In the genomic region with DNA sequence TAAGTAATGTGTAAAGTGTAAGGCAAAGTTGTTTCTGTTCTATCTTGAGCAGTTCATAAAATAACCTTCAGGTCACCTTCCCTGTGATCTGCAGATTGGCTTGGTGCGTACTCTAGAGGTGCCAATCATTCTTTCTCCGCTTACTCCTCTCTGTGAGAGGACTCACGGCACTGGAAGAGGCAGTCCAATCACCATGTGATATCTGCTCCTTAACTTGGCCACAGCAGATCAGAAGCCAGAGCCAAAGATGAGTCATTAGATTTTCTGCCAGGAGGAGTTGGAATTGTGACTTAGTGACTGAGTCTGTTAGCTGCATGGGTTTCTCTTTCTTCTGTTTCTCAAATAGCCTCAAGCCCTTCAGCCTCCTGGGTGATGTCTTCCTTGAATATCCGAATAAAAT, we compare ENCODE assay signal across 12 cellular contexts.
A peak's percentile ranks its signal among the peaks of the same experiment; 100 is the strongest.
DNase-seq lines count a peak whose midpoint lies in the region; ATAC-seq, FAIRE-seq and TF ChIP-seq lines count a peak whose summit lies in the region.
"Had no signal": no experiment of that assay in that cellular context is flagged by ENCODE, and none has a peak within 500 bp of the region (broad histone marks: within the 10 kb centered on the region; RNA-seq: fewer than 3 reads in every experiment).

No MANE protein-coding gene starts in this region.

- TF ChIP-seq CTCF in AG04450 (IDR thresholded peaks at IDR 0.05; ENCODE audit: low read depth, low read length): no peak
- no peak for TF ChIP-seq CTCF in Loucy (conservative IDR thresholded peaks at IDR 0.05; ENCODE audit: low read length)
- TF ChIP-seq CTCF in choroid plexus epithelial cell (conservative IDR thresholded peaks at IDR 0.05; ENCODE audit: low read depth, low read length): no peak

- H3K27me3 Mint-ChIP-seq in naive thymus-derived CD8-positive, alpha-beta T cell: peaks cover 0 to 3% (median 0%) of the 10 kb centered on the region in 5 donors

- H3K36me3 Mint-ChIP-seq in naive thymus-derived CD8-positive, alpha-beta T cell: no peaks in the 10 kb centered on the region
- H3K36me3 Mint-ChIP-seq: CD4-positive, CD25-positive, alpha-beta regulatory T cell had no signal

- H4K8ac ChIP-seq in mesenchymal stem cell (ENCODE audit: low read length): no peak overlapping the region

- no peak overlapping the region for H3K4me3 ChIP-seq in AG04450 (ENCODE audit: low read depth, low read length)
- H3K4me3 ChIP-seq in Loucy (ENCODE audit: low read length, poor library complexity, severe bottlenecking): no peak overlapping the region
- H3K4me3 ChIP-seq in choroid plexus epithelial cell (ENCODE audit: low read depth, low read length): no peak overlapping the region
- peak overlapping the region in 1 of 2 experiments; percentile 42 for H3K4me3 ChIP-seq in mesenchymal stem cell (ENCODE audit: insufficient read depth in 1 of 2, low read depth in 1 of 2, low read length in 2 of 2)

- no peak overlapping the region for H2AK5ac ChIP-seq in mesenchymal stem cell (ENCODE audit: low read length, severe bottlenecking)

- H4K91ac ChIP-seq in mesenchymal stem cell (ENCODE audit: low read length): no peak overlapping the region

- POLR2A ChIA-PET in AG04450 (lab: Yijun Ruan, JAX): no interaction called here
- POLR2A ChIA-PET in naive thymus-derived CD8-positive, alpha-beta T cell (lab: Charles Lee): no interaction called here

- H3K9me3 ChIP-seq in AG04450 (ENCODE audit: control insufficient read depth, insufficient read depth, low read length) (no peaks in the 10 kb centered on the region), Loucy (ENCODE audit: insufficient read depth, low read depth, low read length) (no peaks in the 10 kb centered on the region), mesenchymal stem cell (ENCODE audit: control insufficient read depth, low read length) (no peaks in the 10 kb centered on the region)

- H3K4me1 Mint-ChIP-seq in naive thymus-derived CD8-positive, alpha-beta T cell: peaks cover 4 to 11% (median 6%) of the 10 kb centered on the region in 4 donors

- H3K27ac Mint-ChIP-seq in naive thymus-derived CD8-positive, alpha-beta T cell: no peak overlapping the region
- H3K27ac Mint-ChIP-seq: CD4-positive, CD25-positive, alpha-beta regulatory T cell had no signal

- peaks cover 6% of the 10 kb centered on the region for H3K4me1 ChIP-seq in Loucy (ENCODE audit: insufficient read depth, low read length, poor library complexity, severe bottlenecking)
- peaks cover 7% of the 10 kb centered on the region for H3K4me1 ChIP-seq in mesenchymal stem cell (ENCODE audit: control insufficient read depth, insufficient read depth, low read depth, low read length)

- no peaks in the 10 kb centered on the region for H4K20me1 ChIP-seq in Loucy (ENCODE audit: insufficient read depth, low read length, poor library complexity, severe bottlenecking)

- no peaks in the 10 kb centered on the region for H3K9me3 Mint-ChIP-seq in naive thymus-derived CD8-positive, alpha-beta T cell

- H3K18ac ChIP-seq in mesenchymal stem cell (ENCODE audit: low read depth in 1 of 2, low read length in 2 of 2): no peak overlapping the region

- H3K27ac ChIP-seq in AG04450 (ENCODE audit: low read depth, low read length) (no peak overlapping the region), mesenchymal stem cell (ENCODE audit: low read length, poor library complexity, severe bottlenecking) (no peak overlapping the region)

- peak overlapping the region; percentile 76; the same call in 1 of the 2 replicates for H2AFZ ChIP-seq in Loucy (ENCODE audit: low read length)
- no peak overlapping the region for H2AFZ ChIP-seq in mesenchymal stem cell (ENCODE audit: low read depth, low read length)

- H3K4me3 Mint-ChIP-seq in naive thymus-derived CD8-positive, alpha-beta T cell: no peak overlapping the region
- H3K4me3 Mint-ChIP-seq: CD4-positive, CD25-positive, alpha-beta regulatory T cell had no signal

- CTCF ChIA-PET in AG04450 (lab: Charles Lee): no interaction called here

- no peaks in the 10 kb centered on the region for H3K79me1 ChIP-seq in mesenchymal stem cell (replicated peaks; ENCODE audit: low read length, poor library complexity, severe bottlenecking)

- H2BK15ac ChIP-seq in mesenchymal stem cell (ENCODE audit: low read depth, poor library complexity, severe bottlenecking): no peak overlapping the region

- 76% methylated on average over 4 of the region's 4 CpGs for WGBS in mesenchymal stem cell

- H3K9me2 ChIP-seq in Loucy (replicated peaks; ENCODE audit: low read depth, low read length): no peaks in the 10 kb centered on the region

- H3K79me2 ChIP-seq in Loucy (ENCODE audit: insufficient read depth, low read length): no peaks in the 10 kb centered on the region

- peaks cover 3% of the 10 kb centered on the region for H3K27me3 ChIP-seq in AG04450 (ENCODE audit: control insufficient read depth, insufficient read depth, low read length)
- H3K27me3 ChIP-seq in Loucy (ENCODE audit: insufficient read depth, low read length, poor library complexity, severe bottlenecking): no peaks in the 10 kb centered on the region
- no peaks in the 10 kb centered on the region for H3K27me3 ChIP-seq in mesenchymal stem cell (ENCODE audit: control insufficient read depth in 1 of 2, insufficient read depth in 1 of 2, low read length in 2 of 2)

- no peak for FAIRE-seq in GM19239 (lab: Jason Lieb, UNC)

- H3K4me2 ChIP-seq in Loucy (ENCODE audit: low read depth, low read length, poor library complexity, severe bottlenecking): no peak overlapping the region
- no peak overlapping the region for H3K4me2 ChIP-seq in mesenchymal stem cell (ENCODE audit: low read length, poor library complexity, severe bottlenecking)

- no peak overlapping the region for H3K4ac ChIP-seq in mesenchymal stem cell (ENCODE audit: low read depth in 1 of 2, low read length in 2 of 2)

- H3F3A ChIP-seq in Loucy (ENCODE audit: low read depth): no peaks in the 10 kb centered on the region

- H3K36me3 ChIP-seq in Loucy (ENCODE audit: insufficient read depth, low read length) (no peaks in the 10 kb centered on the region), mesenchymal stem cell (ENCODE audit: control insufficient read depth in 1 of 2, insufficient read depth in 2 of 2, low read depth in 1 of 2, low read length in 2 of 2) (no peaks in the 10 kb centered on the region)

- no peak overlapping the region for H2BK5ac ChIP-seq in mesenchymal stem cell (ENCODE audit: low read depth, low read length, poor library complexity, severe bottlenecking)

- H3K14ac ChIP-seq in mesenchymal stem cell (ENCODE audit: low read length in 2 of 2): no peak overlapping the region

- peak overlapping the region in 1 of 2 experiments; percentile 15 for H2BK12ac ChIP-seq in mesenchymal stem cell (ENCODE audit: low read length in 2 of 2)

- no peak overlapping the region for H3K23ac ChIP-seq in mesenchymal stem cell (ENCODE audit: low read length in 2 of 2)

- DNase-seq in AG04450 (ENCODE audit: low read depth, low spot score) (peak; percentile 39), choroid plexus epithelial cell (ENCODE audit: low read depth) (peak; percentile 90), mesenchymal stem cell (peak; percentile 71), NCI-H526 (lab: John Stamatoyannopoulos, UW) (no peak), superior temporal gyrus (ENCODE audit: extremely low spot score) (no peak), GM19239 (ENCODE audit: insufficient read length, low spot score) (no peak)
- DNase-seq in naive thymus-derived CD8-positive, alpha-beta T cell: no peak
- DNase-seq: activated CD4-positive, CD25-positive, alpha-beta regulatory T cell treated with anti-CD3 and anti-CD28 coated beads, Interleukin-2, amount 50 U/mL, for 72 hours; CD4-positive, CD25-positive, alpha-beta regulatory T cell; stimulated activated CD4-positive, alpha-beta T cell treated with anti-CD3 and anti-CD28 coated beads, Interleukin-2, amount 100 ng/mL, for 48 hours had no signal

- H2BK120ac ChIP-seq in mesenchymal stem cell (ENCODE audit: low read depth, low read length): no peak overlapping the region

- no peak overlapping the region for H3K9ac ChIP-seq in Loucy (ENCODE audit: low read depth, low read length, poor library complexity, severe bottlenecking)
- peak overlapping the region; percentile 10 for H3K9ac ChIP-seq in mesenchymal stem cell (ENCODE audit: low read length)

- no peak for ATAC-seq in naive thymus-derived CD8-positive, alpha-beta T cell
- ATAC-seq: left colon had no signal

Comparison
In these comparisons a context has a peak if more than half of its experiments do, and no peak if none do; other contexts are left out.
1. DNase-seq: peak in AG04450 (single experiment), choroid plexus epithelial cell (single experiment) and mesenchymal stem cell (single experiment); none in naive thymus-derived CD8-positive, alpha-beta T cell (0 of 10), NCI-H526 (0 of 2), superior temporal gyrus (single experiment) and GM19239 (single experiment).